In the genomic region with DNA sequence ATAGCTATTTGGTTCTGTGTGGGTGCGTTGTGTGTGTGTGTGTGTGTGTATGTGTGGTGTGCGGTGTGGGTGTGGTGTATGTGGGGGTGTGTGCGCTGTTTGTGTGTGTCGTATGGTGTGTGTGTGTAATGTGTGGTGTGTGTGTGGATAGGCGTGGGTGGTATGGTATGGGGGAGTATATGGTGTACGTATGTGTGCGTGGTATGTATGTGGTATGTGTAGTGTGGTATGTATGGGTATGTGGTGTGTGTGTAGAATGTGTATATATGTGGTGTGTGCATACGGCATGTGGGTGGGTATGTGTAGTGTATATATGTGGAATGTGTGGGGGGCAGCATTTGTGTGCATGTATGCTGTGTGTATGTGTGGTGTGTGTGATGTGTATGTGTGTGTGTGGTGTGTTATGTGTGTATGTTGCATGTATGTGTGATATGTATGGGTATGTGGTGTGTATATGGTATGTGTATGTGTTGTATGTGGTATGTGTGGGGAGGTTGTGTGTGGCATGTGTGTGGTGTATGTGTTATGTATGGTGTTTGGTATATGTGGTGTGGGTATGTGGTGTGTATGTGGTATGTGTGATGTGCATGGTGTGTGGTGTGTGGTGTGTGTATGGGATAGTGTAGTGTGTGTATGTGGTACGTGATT, we compare ENCODE assay signal across 18 cellular contexts. TPM values are rescaled to one million over a fixed set of nuclear protein-coding genes. Genes with fewer than 3 reads are reported as not detected.
DNase-seq lines count a peak whose midpoint lies in the region; ATAC-seq and TF ChIP-seq lines count a peak whose summit lies in the region.
"Had no signal": no experiment of that assay in that cellular context is flagged by ENCODE, and none has a peak within 500 bp of the region (broad histone marks: within the 10 kb centered on the region; RNA-seq: fewer than 3 reads in every experiment).

No MANE protein-coding gene starts in this region.

- H3K9me3 Mint-ChIP-seq in stimulated activated effector memory CD8-positive, alpha-beta T cell treated with anti-CD3 and anti-CD28 coated beads, Interleukin-12 subunit alpha, Interleukin-12 subunit beta, amount 100 ng/mL, for 72 hours, result no peaks in the 10 kb centered on the region
- H3K9me3 Mint-ChIP-seq: CD8-positive, alpha-beta T cell; HFFc6 had no signal

- H3K4me1 Mint-ChIP-seq in stimulated activated effector memory CD8-positive, alpha-beta T cell treated with anti-CD3 and anti-CD28 coated beads, Interleukin-12 subunit alpha, Interleukin-12 subunit beta, amount 100 ng/mL, for 72 hours, result no peaks in the 10 kb centered on the region
- H3K4me1 Mint-ChIP-seq: CD14-positive monocyte had no signal

- in situ Hi-C loops in IMR-90 (cut with MboI; ENCODE audit: low sequenced_read_pairs), result no loop called here

- H2BK20ac ChIP-seq in IMR-90 (ENCODE audit: low read depth, low read length), result no peak overlapping the region

- no peak overlapping the region for H3K4me2 ChIP-seq in IMR-90 (ENCODE audit: low read depth, low read length)

- no peak overlapping the region for H2BK15ac ChIP-seq in IMR-90 (ENCODE audit: low read depth, low read length)

- POLR2A ChIA-PET in IMR-90 (lab: Charles Lee; ENCODE audit: unreplicated experiment), result no interaction called here

- TF ChIP-seq RAD21 in IMR-90 (IDR thresholded peaks at IDR 0.05; ENCODE audit: low read length), result no peak

- no peak overlapping the region for H3K4me3 Mint-ChIP-seq in stimulated activated effector memory CD8-positive, alpha-beta T cell treated with anti-CD3 and anti-CD28 coated beads, Interleukin-12 subunit alpha, Interleukin-12 subunit beta, amount 100 ng/mL, for 72 hours
- H3K4me3 Mint-ChIP-seq: CD14-positive monocyte; CD8-positive, alpha-beta T cell; HFFc6 had no signal

- ATAC-seq in Right ventricle myocardium inferior (peak; percentile 16), heart right ventricle (no peak), IMR-90 (ENCODE audit: low read depth) (no peak), left lobe of liver (peak; percentile 15)
- ATAC-seq in stimulated activated effector memory CD8-positive, alpha-beta T cell treated with anti-CD3 and anti-CD28 coated beads, Interleukin-12 subunit alpha, Interleukin-12 subunit beta, amount 100 ng/mL, for 72 hours, result peak; percentile 16
- ATAC-seq: CD8-positive, alpha-beta T cell had no signal

- no peak overlapping the region for H2AFZ ChIP-seq in IMR-90 (replicated peaks; ENCODE audit: low read length, poor library complexity)

- no peak overlapping the region for H3K56ac ChIP-seq in IMR-90 (ENCODE audit: extremely low read depth, insufficient read depth, low read length)

- peak overlapping the region; percentile 47; the same call in 1 of the 2 replicates for H2AK5ac ChIP-seq in IMR-90 (ENCODE audit: low read depth, low read length)

- dilution Hi-C loops in IMR-90 (cut with HindIII; ENCODE audit: low sequenced_read_pairs, unreplicated experiment), result no loop called here

- H2AK9ac ChIP-seq in IMR-90 (replicated peaks; ENCODE audit: low read depth, low read length, poor library complexity), result peak overlapping the region; percentile 9

- no peak overlapping the region for H4K91ac ChIP-seq in IMR-90 (ENCODE audit: insufficient read depth, low read depth, low read length)

- peaks cover 12% of the 10 kb centered on the region for H3K9me1 ChIP-seq in IMR-90 (ENCODE audit: insufficient read depth, low read length)

- peak overlapping the region; percentile 86 for H2BK5ac ChIP-seq in IMR-90 (ENCODE audit: low read depth, low read length, poor library complexity, severe bottlenecking)

- CTCF ChIA-PET in IMR-90 (lab: Yijun Ruan, JAX), result no interaction called here

- TF ChIP-seq CTCF in heart right ventricle (IDR thresholded peaks at IDR 0.05) (no peak), IMR-90 (conservative IDR thresholded peaks at IDR 0.05; ENCODE audit: low read depth, low read length) (no peak), lower leg skin (IDR thresholded peaks at IDR 0.05) (no peak)

- H4K20me1 ChIP-seq in IMR-90 (ENCODE audit: insufficient read depth, low read length), result no peaks in the 10 kb centered on the region

- no peaks in the 10 kb centered on the region for H3K36me3 Mint-ChIP-seq in stimulated activated effector memory CD8-positive, alpha-beta T cell treated with anti-CD3 and anti-CD28 coated beads, Interleukin-12 subunit alpha, Interleukin-12 subunit beta, amount 100 ng/mL, for 72 hours

- H3K14ac ChIP-seq in IMR-90 (replicated peaks; ENCODE audit: low read depth, low read length), result no peak overlapping the region

- no peak overlapping the region for H3K23ac ChIP-seq in IMR-90 (ENCODE audit: low read depth, low read length)

- H3K36me3 ChIP-seq in heart right ventricle, result no peaks in the 10 kb centered on the region
- no peaks in the 10 kb centered on the region for H3K36me3 ChIP-seq in IMR-90 (ENCODE audit: control insufficient read depth, insufficient read depth, low read length)
- H3K36me3 ChIP-seq: HAP-1 had no signal

- H3K79me1 ChIP-seq in IMR-90 (ENCODE audit: low read depth in 1 of 2, low read length in 2 of 2), result no peaks in the 10 kb centered on the region

- no peak for TF ChIP-seq POLR2A in IMR-90 (IDR thresholded peaks at IDR 0.05; ENCODE audit: low read depth, low read length)
- TF ChIP-seq POLR2A in lower leg skin (IDR thresholded peaks at IDR 0.05), result no peak

- no peak overlapping the region for H2BK120ac ChIP-seq in IMR-90 (ENCODE audit: low read depth, low read length)

- WGBS in heart right ventricle, 2 donors, result 97% methylated on average over 9 of the region's 9 CpGs
- WGBS in IMR-90 (ENCODE audit: extremely low coverage in 2 of 2, insufficient read length in 1 of 2), 2 experiments, result 88 to 100% methylated on average over 3 to 5 of the region's 9 CpGs
- WGBS in lower leg skin, 2 donors, result 96% methylated on average over 9 of the region's 9 CpGs

- H3K27ac Mint-ChIP-seq in stimulated activated effector memory CD8-positive, alpha-beta T cell treated with anti-CD3 and anti-CD28 coated beads, Interleukin-12 subunit alpha, Interleukin-12 subunit beta, amount 100 ng/mL, for 72 hours, result no peak overlapping the region
- H3K27ac Mint-ChIP-seq: CD14-positive monocyte; CD8-positive, alpha-beta T cell; HFFc6 had no signal

- H4K8ac ChIP-seq in IMR-90 (ENCODE audit: low read depth in 2 of 2, low read length in 2 of 2), result no peak overlapping the region

- H3K27ac ChIP-seq in heart right ventricle, result no peak overlapping the region
- H3K27ac ChIP-seq in IMR-90 (ENCODE audit: insufficient read depth, low read length), result no peak overlapping the region
- H3K27ac ChIP-seq: 22Rv1 had no signal

- no peak overlapping the region for H3K4ac ChIP-seq in IMR-90 (ENCODE audit: low read depth, low read length)

- H3K18ac ChIP-seq in IMR-90 (ENCODE audit: low read depth, low read length), result no peak overlapping the region

- H4K5ac ChIP-seq in IMR-90 (ENCODE audit: low read depth, low read length), result no peak overlapping the region

- no TSS peak for BruUV-seq in IMR-90 (replicated peaks; lab: Mats Ljungman, UMichigan)

- intact Hi-C loops in Right ventricle myocardium inferior (cut with DNase I) (no loop called here), heart right ventricle (cut with DNase I) (no loop called here), IMR-90 (cut with micrococcal nuclease) (no loop called here), lower leg skin (cut with DNase I; ENCODE audit: low total_unique reads) (no loop called here)

- DNase-seq in Right ventricle myocardium inferior (ENCODE audit: missing footprints) (no peak), heart right ventricle (no peak), IMR-90 (no peak), left lobe of liver (ENCODE audit: low spot score) (no peak), UCSD-AML1 (lab: John Stamatoyannopoulos, UW; ENCODE audit: unreplicated experiment) (no peak), lower leg skin (ENCODE audit: low spot score in 2 of 2) (no peak), DMS53 (lab: John Stamatoyannopoulos, UW) (no peak)
- DNase-seq in stimulated activated effector memory CD8-positive, alpha-beta T cell treated with anti-CD3 and anti-CD28 coated beads, Interleukin-12 subunit alpha, Interleukin-12 subunit beta, amount 100 ng/mL, for 72 hours (ENCODE audit: low spot score in 2 of 2), result no peak
- DNase-seq: CD8-positive, alpha-beta T cell; COR-L47; DMS153; DND-41; GDM1; GOT3; HFFc6 had no signal

- H3K4me1 ChIP-seq in heart right ventricle, result no peaks in the 10 kb centered on the region
- no peaks in the 10 kb centered on the region for H3K4me1 ChIP-seq in IMR-90 (ENCODE audit: control insufficient read depth, insufficient read depth, low read length)
- H3K4me1 ChIP-seq: HAP-1 had no signal

- H3K9me3 ChIP-seq in heart right ventricle (no peaks in the 10 kb centered on the region), IMR-90 (ENCODE audit: control insufficient read depth, insufficient read depth, low read length) (no peaks in the 10 kb centered on the region)
- H3K9me3 ChIP-seq: HAP-1 had no signal

- H3K4me3 ChIP-seq in heart right ventricle (no peak overlapping the region), IMR-90 (ENCODE audit: insufficient read depth, low read depth, low read length) (no peak overlapping the region), lower leg skin (ENCODE audit: low read depth, poor library complexity, severe bottlenecking) (no peak overlapping the region)
- H3K4me3 ChIP-seq: HAP-1 had no signal

- no peaks in the 10 kb centered on the region for H3K27me3 ChIP-seq in heart right ventricle
- H3K27me3 ChIP-seq in IMR-90 (ENCODE audit: control insufficient read depth, insufficient read depth, low read length), result peaks cover 3% of the 10 kb centered on the region; the same call in 1 of the 2 replicates

- H3K9ac ChIP-seq in IMR-90 (ENCODE audit: low read depth, low read length), result no peak overlapping the region

RNA-seq across cellular contexts. Expression of gene XRCC5, which starts 10.3 kb away (rescaled TPM):
- 113 TPM for total RNA-seq in Right ventricle myocardium inferior
- total RNA-seq in heart right ventricle, result 100 to 1,000 TPM; 112 to 163 (median 137) TPM
- 10 to 100 TPM; 35.6 to 77.5 TPM for polyA plus RNA-seq in heart right ventricle
- 352 and 509 TPM in 2 replicates for total RNA-seq in IMR-90 (2012; rRNA removed)
- polyA plus RNA-seq in IMR-90 (2012; rRNA removed), result 144 and 156 TPM in 2 replicates
- 103 and 426 TPM in 2 replicates for polyA plus RNA-seq in IMR-90 (2012; cell fraction: cytosol; rRNA removed)
- 65.1 and 146 TPM in 2 replicates for polyA plus RNA-seq in IMR-90 (2012; cell fraction: nucleus; rRNA removed; ENCODE audit: low replicate concordance)
- total RNA-seq in left lobe of liver, result 101 TPM
- total RNA-seq in lower leg skin, result 100 to 1,000 TPM; 107 to 132 (median 116) TPM

RNA-seq across cellular contexts. Expression of gene TMEM169, which starts 17.1 kb away (rescaled TPM):
- total RNA-seq in Right ventricle myocardium inferior (0.24 TPM), heart right ventricle (under 1 TPM in 8 of 10 donors, not detected in 2; 0.11 to 0.97 (median 0.23) TPM), IMR-90 (2012; rRNA removed) (0.54 and 0.83 TPM in 2 replicates), left lobe of liver (1.5 TPM), lower leg skin (under 1 TPM; 0.04 to 0.88 (median 0.36) TPM)
- polyA plus RNA-seq in heart right ventricle (under 1 TPM; 0.10 to 0.15 TPM), IMR-90 (2012; rRNA removed) (0.15 and 0.17 TPM in 2 replicates)
- 0.05 and 0.13 TPM in 2 replicates for polyA plus RNA-seq in IMR-90 (2012; cell fraction: cytosol; rRNA removed)
- 0.18 and 0.20 TPM in 2 replicates for polyA plus RNA-seq in IMR-90 (2012; cell fraction: nucleus; rRNA removed; ENCODE audit: low replicate concordance)
- total RNA-seq: CD8-positive, alpha-beta T cell had no signal

RNA-seq across cellular contexts. Expression of gene PECR, which starts 17.2 kb away (rescaled TPM):
- total RNA-seq in Right ventricle myocardium inferior (7.4 TPM), heart right ventricle (1 to 10 TPM; 3.3 to 6.6 (median 4.1) TPM), IMR-90 (2012; rRNA removed) (13.3 and 17.7 TPM in 2 replicates), left lobe of liver (95.5 TPM), lower leg skin (10 to 100 TPM in 2 of 4 donors, 1 to 10 TPM in 2; 4.8 to 14.6 (median 9.2) TPM)
- polyA plus RNA-seq in heart right ventricle (1 to 10 TPM; 2.0 to 4.4 TPM), IMR-90 (2012; rRNA removed) (11.4 and 12.8 TPM in 2 replicates)
- polyA plus RNA-seq in IMR-90 (2012; cell fraction: cytosol; rRNA removed), result 2.6 and 5.5 TPM in 2 replicates
- 2.3 and 5.3 TPM in 2 replicates for polyA plus RNA-seq in IMR-90 (2012; cell fraction: nucleus; rRNA removed; ENCODE audit: low replicate concordance)

Comparison
In these comparisons a context has a peak if more than half of its experiments do, and no peak if none do; other contexts are left out.
1. ATAC-seq: peak in Right ventricle myocardium inferior (single experiment), left lobe of liver (single experiment) and stimulated activated effector memory CD8-positive, alpha-beta T cell treated with anti-CD3 and anti-CD28 coated beads, Interleukin-12 subunit alpha, Interleukin-12 subunit beta, amount 100 ng/mL, for 72 hours (single experiment); none in heart right ventricle (0 of 8) and IMR-90 (single experiment).